ENCODE assay signal across 30 cellular contexts in genomic region chr1:223289621-223290020, GRCh38.
"Had no signal": no experiment of that assay in that cellular context is flagged by ENCODE, and none has a peak within 500 bp of the region (broad histone marks: within the 10 kb centered on the region; RNA-seq: fewer than 3 reads in every experiment).

No MANE protein-coding gene starts in this region.

- H3K4me3 ChIP-seq: ascending aorta, body of pancreas, cardiac muscle cell, MG63, Peyer's patch had no signal

- H3K4me1 Mint-ChIP-seq: WTC11 had no signal

- ATAC-seq: activated CD8-positive, alpha-beta T cell treated with anti-CD3 and anti-CD28 coated beads, Interleukin-2, amount 10 ng/mL, durations not matched to agents 7 days and 5 days; body of pancreas; T-helper 17 cell; WTC11 had no signal

- H3K27me3 ChIP-seq: ascending aorta, body of pancreas, MG63, Peyer's patch had no signal

- H3K9me3 ChIP-seq: ascending aorta, body of pancreas, MG63, Peyer's patch had no signal

- DNase-seq: activated CD4-positive, alpha-beta T cell treated with anti-CD3 and anti-CD28 coated beads for 48 hours; activated CD4-positive, alpha-beta T cell treated with anti-CD3 and anti-CD28 coated beads, Interleukin-2, amount 50 U/mL, for 4 hours; activated CD4-positive, CD25-positive, alpha-beta regulatory T cell treated with anti-CD3 and anti-CD28 coated beads, Interleukin-2, amount 50 U/mL, for 72 hours; activated CD8-positive, alpha-beta memory T cell treated with anti-CD3 and anti-CD28 coated beads, Interleukin-2, amount 50 U/mL, for 48 hours; activated CD8-positive, alpha-beta T cell treated with anti-CD3 and anti-CD28 coated beads, Interleukin-2, amount 10 ng/mL, durations not matched to agents 7 days and 5 days; activated naive CD4-positive, alpha-beta T cell treated with anti-CD3 and anti-CD28 coated beads, Interleukin-2, amount 50 U/mL, for 16 hours; activated naive CD8-positive, alpha-beta T cell treated with anti-CD3 and anti-CD28 coated beads, Interleukin-2, amount 10 ng/mL, durations not matched to agents 7 days and 5 days; activated T-cell treated with anti-CD3 and anti-CD28 coated beads, Interleukin-2, amount 50 U/mL, for 1 hour; amniotic stem cell; body of pancreas; cerebellar nuclear complex; KG1; MG63; MV-4-11; NCI-H1092 treated with DMSO at 0.1 percent for 48 hours; NCI-H1417 treated with DMSO at 0.1 percent for 48 hours; NCI-H1694; NCI-H2029; NCI-H2107; NCI-H345; NCI-H510A treated with DMSO at 0.1 percent for 48 hours; NCI-H69; NK-92 treated with Interleukin-12 subunit alpha and Interleukin-12 subunit beta, amount 100 ng/mL, for 24 hours; Peyer's patch; SHP77; T-helper 17 cell; T-helper 9 cell had no signal

- H3K36me3 ChIP-seq: ascending aorta, cardiac muscle cell, MG63, Peyer's patch had no signal

- H3K36me3 Mint-ChIP-seq: activated naive CD8-positive, alpha-beta T cell treated with anti-CD3 and anti-CD28 coated beads, Interleukin-2, amount 10 ng/mL, durations not matched to agents 7 days and 5 days; WTC11 had no signal

- H3K27ac ChIP-seq: ascending aorta, body of pancreas, cardiac muscle cell, Peyer's patch had no signal

- H3K27me3 Mint-ChIP-seq: activated naive CD8-positive, alpha-beta T cell treated with anti-CD3 and anti-CD28 coated beads, Interleukin-2, amount 10 ng/mL, durations not matched to agents 7 days and 5 days; T-helper 17 cell had no signal

- H3K4me3 Mint-ChIP-seq: activated CD8-positive, alpha-beta T cell treated with anti-CD3 and anti-CD28 coated beads, Interleukin-2, amount 10 ng/mL, durations not matched to agents 7 days and 5 days; activated naive CD8-positive, alpha-beta T cell treated with anti-CD3 and anti-CD28 coated beads, Interleukin-2, amount 10 ng/mL, durations not matched to agents 7 days and 5 days; T-helper 17 cell; WTC11 had no signal

- H3K4me1 ChIP-seq: ascending aorta, body of pancreas, Peyer's patch had no signal

- H3K27ac Mint-ChIP-seq: activated CD8-positive, alpha-beta T cell treated with anti-CD3 and anti-CD28 coated beads, Interleukin-2, amount 10 ng/mL, durations not matched to agents 7 days and 5 days; activated naive CD8-positive, alpha-beta T cell treated with anti-CD3 and anti-CD28 coated beads, Interleukin-2, amount 10 ng/mL, durations not matched to agents 7 days and 5 days; T-helper 17 cell; WTC11 had no signal
